ENCODE assay signal across 1 cellular context in genomic region chr20:43515628-43516027, GRCh38.
TF ChIP-seq lines count a peak whose summit lies in the region.

No MANE protein-coding gene starts in this region.

TF ChIP-seq in GM23338, 12 proteins besides CTCF, POLR2A, EP300 and RAD21 (continued from another document):
- TF ChIP-seq ZNF462 (CRISPR knock-in tag; IDR thresholded peaks at IDR 0.05), result no peak
- TF ChIP-seq JUNB (IDR thresholded peaks at IDR 0.05; ENCODE audit: unreplicated experiment), result no peak
- TF ChIP-seq ETS1 (IDR thresholded peaks at IDR 0.05), result no peak
- no peak for TF ChIP-seq ZNF114 (CRISPR knock-in tag; IDR thresholded peaks at IDR 0.05)
- no peak for TF ChIP-seq POLR2AphosphoS5 (IDR thresholded peaks at IDR 0.05; ENCODE audit: low read depth)
- no peak for TF ChIP-seq REST (IDR thresholded peaks at IDR 0.05; ENCODE audit: unreplicated experiment)
- no peak for TF ChIP-seq NANOG (IDR thresholded peaks at IDR 0.05; ENCODE audit: borderline replicate concordance)
- TF ChIP-seq CREB1 (CRISPR knock-in tag; IDR thresholded peaks at IDR 0.05; ENCODE audit: low read depth), result no peak
- TF ChIP-seq STAT1 (IDR thresholded peaks at IDR 0.05; ENCODE audit: unreplicated experiment), result no peak
